In genomic region chr7:92475261-92475770, GRCh38 we compare ENCODE assay signal across 3 cellular contexts. TPM values are rescaled to one million over a fixed set of nuclear protein-coding genes. Genes with fewer than 3 reads are reported as not detected.
"Had no signal": no experiment of that assay in that cellular context is flagged by ENCODE, and none has a peak within 500 bp of the region (broad histone marks: within the 10 kb centered on the region; RNA-seq: fewer than 3 reads in every experiment).

No MANE protein-coding gene starts in this region.

RNA-seq across cellular contexts. Expression of gene ERVW-1, which starts 2.4 kb away (rescaled TPM):
- total RNA-seq: LHCN-M2, MCF 10A, NCI-H460 had no signal
